In genomic region chr19:10566658-10567410, GRCh38 we compare ENCODE assay signal across 8 cellular contexts. TPM values are rescaled to one million over a fixed set of nuclear protein-coding genes. Genes with fewer than 3 reads are reported as not detected.
DNase-seq lines count a peak whose midpoint lies in the region; ATAC-seq and TF ChIP-seq lines count a peak whose summit lies in the region.

No MANE protein-coding gene starts in this region.

- 83% methylated on average over 19 of the region's 19 CpGs for WGBS in hepatocyte (ENCODE audit: low lambda C conversion rate, missing lambda C conversion rate)

- H3K36me3 ChIP-seq in MM.1S (replicated peaks; ENCODE audit: insufficient read depth, low read length) (no peaks in the 10 kb centered on the region), hepatocyte (replicated peaks; ENCODE audit: insufficient read depth, low read depth) (no peaks in the 10 kb centered on the region)

- TF ChIP-seq CTCF in GM12864 (IDR thresholded peaks at IDR 0.05; ENCODE audit: low read depth, low read length, missing control alignments), result no peak
- TF ChIP-seq CTCF in MM.1S (IDR thresholded peaks at IDR 0.05; ENCODE audit: low read length), result no peak
- TF ChIP-seq CTCF in hepatocyte (IDR thresholded peaks at IDR 0.05; ENCODE audit: poor library complexity), result no peak

- H3K79me2 ChIP-seq in MM.1S (ENCODE audit: low read length) (peaks cover 28% of the 10 kb centered on the region), hepatocyte (peaks cover 9% of the 10 kb centered on the region)

- DNase-seq in GM12864 (ENCODE audit: low read depth) (peak; percentile 76), MM.1S (peak; percentile 22), activated T-helper 1 cell treated with Interleukin-2 at 50 U/mL for 16 hours (ENCODE audit: low read depth) (peak; percentile 25), hepatocyte (ENCODE audit: low spot score) (no peak), NCI-H1930 (lab: John Stamatoyannopoulos, UW) (no peak), NCI-H748 treated with DMSO at 0.1 percent for 48 hours (lab: John Stamatoyannopoulos, UW) (no peak)
- DNase-seq in stimulated activated CD8-positive, alpha-beta memory T cell treated with anti-CD3 and anti-CD28 coated beads, Interleukin-7, amount 100 ng/mL, for 4 hours (ENCODE audit: low read depth in 2 of 2), result peak; percentile 42 to 44

- no peak overlapping the region for H3K9ac ChIP-seq in MM.1S (ENCODE audit: low read length)

- H3K4me1 ChIP-seq in MM.1S (ENCODE audit: low read length), result peaks cover 27% of the 10 kb centered on the region
- peaks cover 16% of the 10 kb centered on the region for H3K4me1 ChIP-seq in hepatocyte (ENCODE audit: insufficient read depth)

- H3K4me3 ChIP-seq in GM12864 (ENCODE audit: low read depth, low read length) (peak overlapping the region; percentile 83; the same call in 1 of the 2 replicates), MM.1S (ENCODE audit: low read length) (peak overlapping the region; percentile 44; the same call in 1 of the 2 replicates), hepatocyte (no peak overlapping the region)

- H3K9me2 ChIP-seq in MM.1S (replicated peaks; ENCODE audit: insufficient read depth, low read length) (no peaks in the 10 kb centered on the region), hepatocyte (replicated peaks; ENCODE audit: insufficient read depth) (no peaks in the 10 kb centered on the region)

- no peak for ATAC-seq in HG02884 (IDR thresholded peaks at IDR 0.05; ENCODE audit: unreplicated experiment)

- H2AFZ ChIP-seq in MM.1S (ENCODE audit: low read length) (no peak overlapping the region), hepatocyte (no peak overlapping the region)

- peaks cover 20% of the 10 kb centered on the region for H3F3A ChIP-seq in MM.1S (ENCODE audit: insufficient read depth, low read length)

- H3K27me3 ChIP-seq in MM.1S (replicated peaks; ENCODE audit: insufficient read depth, low read length) (no peaks in the 10 kb centered on the region), hepatocyte (no peaks in the 10 kb centered on the region)

- H3K27ac ChIP-seq in MM.1S (ENCODE audit: low read length) (peak overlapping the region; percentile 55; the same call in 1 of the 2 replicates), hepatocyte (peak overlapping the region; percentile 77)

- H3K4me2 ChIP-seq in MM.1S (ENCODE audit: low read depth, low read length), result peak overlapping the region; percentile 75
- H3K4me2 ChIP-seq in hepatocyte, result peak overlapping the region; percentile 96

- H3K9me3 ChIP-seq in MM.1S (replicated peaks; ENCODE audit: insufficient read depth, low read length) (no peaks in the 10 kb centered on the region), hepatocyte (ENCODE audit: low read depth) (no peaks in the 10 kb centered on the region)

- H4K20me1 ChIP-seq in MM.1S (ENCODE audit: insufficient read depth, low read length), result 0 out of 2 replicates have a peak, but pooled peaks cover 5% of the 10 kb centered on the region
- no peaks in the 10 kb centered on the region for H4K20me1 ChIP-seq in hepatocyte (ENCODE audit: insufficient read depth, poor library complexity, severe bottlenecking)

RNA-seq across cellular contexts. Expression of gene KRI1, which starts 1.0 kb away (rescaled TPM):
- total RNA-seq in hepatocyte, result 7.8 and 9.2 TPM in 2 replicates
- 18.3 and 22.0 TPM in 2 replicates for polyA plus RNA-seq in hepatocyte

RNA-seq across cellular contexts. Expression of gene CDKN2D, which starts 1.9 kb away (rescaled TPM):
- total RNA-seq in hepatocyte, result 5.0 and 6.4 TPM in 2 replicates
- 13.9 and 15.0 TPM in 2 replicates for polyA plus RNA-seq in hepatocyte

RNA-seq across cellular contexts. Expression of gene AP1M2, which starts 20.3 kb away (rescaled TPM):
- 63.7 and 66.5 TPM in 2 replicates for total RNA-seq in hepatocyte
- 67.4 and 69.4 TPM in 2 replicates for polyA plus RNA-seq in hepatocyte

RNA-seq across cellular contexts. Expression of gene ATG4D, which starts 23.1 kb away (rescaled TPM):
- total RNA-seq in hepatocyte, result 13.1 and 24.1 TPM in 2 replicates
- 34.5 and 40.0 TPM in 2 replicates for polyA plus RNA-seq in hepatocyte

RNA-seq across cellular contexts. Expression of gene S1PR5, which starts 49.6 kb away (rescaled TPM):
- 0.17 and 0.56 TPM in 2 replicates for total RNA-seq in hepatocyte
- 0.38 and 0.75 TPM in 2 replicates for polyA plus RNA-seq in hepatocyte

Comparison
In these comparisons a context has a peak if more than half of its experiments do, and no peak if none do; other contexts are left out.
1. DNase-seq: peak in GM12864 (single experiment), MM.1S (single experiment), activated T-helper 1 cell treated with Interleukin-2 at 50 U/mL for 16 hours (single experiment) and stimulated activated CD8-positive, alpha-beta memory T cell treated with anti-CD3 and anti-CD28 coated beads, Interleukin-7, amount 100 ng/mL, for 4 hours (2 of 2); none in hepatocyte (single experiment), NCI-H1930 (0 of 2) and NCI-H748 treated with DMSO at 0.1 percent for 48 hours (single experiment).